ENCODE assay signal across 8 cellular contexts in the genomic region with DNA sequence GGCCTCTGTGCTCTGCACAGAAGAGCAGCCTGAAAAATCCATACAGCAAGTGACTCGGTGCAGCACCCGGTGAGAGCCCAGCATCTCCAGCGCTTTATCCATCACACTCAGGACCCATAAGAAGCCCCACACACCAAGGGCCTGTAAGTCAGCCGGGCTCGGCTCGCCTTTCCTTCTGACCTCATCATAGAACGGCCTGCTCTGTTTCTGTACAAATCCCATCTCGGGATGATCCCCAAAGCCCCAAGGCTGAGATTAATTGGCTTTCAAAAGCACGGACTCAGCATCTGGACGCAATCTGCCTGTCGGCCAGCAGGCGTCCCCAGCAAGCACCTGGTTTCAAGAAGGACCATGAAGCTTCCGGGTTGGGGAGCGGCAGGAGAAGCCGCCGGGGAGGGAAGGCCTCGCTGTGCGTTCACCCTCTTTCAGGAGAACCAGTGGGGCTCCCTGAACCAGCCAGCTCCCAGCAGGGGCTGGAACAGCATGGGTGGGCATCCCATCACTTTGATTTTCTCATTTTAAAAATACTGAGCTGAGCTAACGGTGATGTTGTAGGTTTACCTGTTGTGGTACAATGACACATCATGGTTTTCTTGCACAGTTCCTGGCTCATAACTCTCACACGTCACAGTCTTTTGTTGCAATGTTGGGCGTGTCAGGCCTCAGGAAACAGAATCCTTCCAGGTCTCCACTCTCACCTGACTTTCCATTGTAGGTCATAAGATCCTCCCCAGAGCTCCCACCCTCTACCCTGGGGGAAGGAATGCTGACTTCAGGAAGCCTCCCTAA. TPM values are rescaled to one million over a fixed set of nuclear protein-coding genes. Genes with fewer than 3 reads are reported as not detected.
DNase-seq lines count a peak whose midpoint lies in the region; ATAC-seq and TF ChIP-seq lines count a peak whose summit lies in the region.

No MANE protein-coding gene starts in this region.

- H3K9me3 ChIP-seq in SK-N-SH (no peaks in the 10 kb centered on the region), ovary (no peaks in the 10 kb centered on the region)

- peaks cover 30% of the 10 kb centered on the region for H3K79me2 ChIP-seq in SK-N-SH (ENCODE audit: insufficient read depth)

- H3K4me1 ChIP-seq in SK-N-SH (ENCODE audit: control insufficient read depth in 1 of 2, insufficient read depth in 2 of 2, low read depth in 1 of 2, low read length in 1 of 2): peaks cover 15 to 19% of the 10 kb centered on the region in 2 experiments; a peak in 3 of 4 replicates
- peaks cover 2% of the 10 kb centered on the region for H3K4me1 ChIP-seq in ovary (ENCODE audit: insufficient read depth)
- no peaks in the 10 kb centered on the region for H3K4me1 ChIP-seq in urinary bladder (ENCODE audit: insufficient read depth)

- H3K27me3 ChIP-seq in SK-N-SH (ENCODE audit: insufficient read depth) (no peaks in the 10 kb centered on the region), ovary (no peaks in the 10 kb centered on the region)

- H3K4me3 Mint-ChIP-seq in CD14-positive monocyte: peak overlapping the region; percentile 31 to 55

- 0 out of 2 replicates have a peak, but pooled peaks cover 3% of the 10 kb centered on the region for H4K20me1 ChIP-seq in SK-N-SH (ENCODE audit: insufficient read depth)

- H3K4me1 Mint-ChIP-seq in CD14-positive monocyte: peaks cover 21% of the 10 kb centered on the region

- peak; percentile 64 for ATAC-seq in GM21576 (IDR thresholded peaks at IDR 0.05; ENCODE audit: unreplicated experiment)
- peak; percentile 66 to 82 for ATAC-seq in activated naive CD4-positive, alpha-beta T cell treated with anti-CD3 and anti-CD28 coated beads, Interleukin-2, amount 50 U/mL, for 72 hours

- peak overlapping the region; percentile 87 to 95 (median 92) for H3K27ac Mint-ChIP-seq in CD14-positive monocyte
- H3K27ac Mint-ChIP-seq in activated naive CD4-positive, alpha-beta T cell treated with anti-CD3 and anti-CD28 coated beads, Interleukin-2, amount 50 U/mL, for 72 hours: peak overlapping the region; percentile 86 to 90

- H2AFZ ChIP-seq in SK-N-SH (ENCODE audit: low read depth): peak overlapping the region; percentile 73; the same call in 1 of the 2 replicates

- TF ChIP-seq EP300 in SK-N-SH (IDR thresholded peaks at IDR 0.05; ENCODE audit: borderline replicate concordance in 1 of 2, low read depth in 1 of 2, low read length in 1 of 2): no peak
- TF ChIP-seq EP300 in ovary (IDR thresholded peaks at IDR 0.05): no peak

- H3K36me3 ChIP-seq in SK-N-SH (replicated peaks in 1 of 2; ENCODE audit: control insufficient read depth in 1 of 2, insufficient read depth in 2 of 2, low read length in 1 of 2): peaks cover 10 to 16% of the 10 kb centered on the region in 2 experiments
- no peaks in the 10 kb centered on the region for H3K36me3 ChIP-seq in ovary
- H3K36me3 ChIP-seq in urinary bladder (ENCODE audit: insufficient read depth): no peaks in the 10 kb centered on the region

- POLR2A ChIA-PET in SK-N-SH (lab: Yijun Ruan, JAX): interaction anchor here (0.5 to 1.0 kb wide), 3 partner anchors 29 to 107 kb away, joined by 3 read pairs; no protein-coding TSS in a partner anchor

- no peaks in the 10 kb centered on the region for H3K9me2 ChIP-seq in SK-N-SH

- TF ChIP-seq RAD21 in SK-N-SH (IDR thresholded peaks at IDR 0.05; ENCODE audit: low read length): peak; percentile 64

- WGBS in SK-N-SH (ENCODE audit: low lambda C conversion rate): 21% methylated on average over 21 of the region's 21 CpGs
- 15 to 19% (median 15%) methylated on average over 21 of the region's 21 CpGs for WGBS in ovary, 3 donors
- WGBS in urinary bladder: 15% methylated on average over 21 of the region's 21 CpGs

- TF ChIP-seq POLR2A in ovary (IDR thresholded peaks at IDR 0.05): peak; percentile 13

- H3K27ac ChIP-seq in SK-N-SH (ENCODE audit: low read depth in 2 of 2, low read length in 1 of 2): peak overlapping the region; percentile 64 to 70
- H3K27ac ChIP-seq in ovary: peak overlapping the region in 1 of 2 donors; percentile 28
- peak overlapping the region; percentile 82 for H3K27ac ChIP-seq in urinary bladder (ENCODE audit: low read depth)

- CTCF ChIA-PET in SK-N-SH (lab: Yijun Ruan, JAX): interaction anchor here (0.6 to 4.0 kb wide), 52 partner anchors 9 to 540 kb away, joined by 3 to 37 read pairs (median 4); partner anchors contain the start of genes CCDC137, CD7, DCXR and FASN

- intact Hi-C loops in CD14-positive monocyte (cut with micrococcal nuclease) (loop anchor here (5.0 kb wide), 1 partner anchor 36 kb away; no protein-coding TSS in a partner anchor), ovary (cut with DNase I) (loop anchor here in 3 of 4 donors (5.0 kb wide), 1 partner anchor 116 kb away; no protein-coding TSS in a partner anchor)

- H3F3A ChIP-seq in SK-N-SH (replicated peaks; ENCODE audit: insufficient read depth): peaks cover 24% of the 10 kb centered on the region

- peaks cover 0 to 2% (median 0%) of the 10 kb centered on the region in 7 donors for H3K9me3 Mint-ChIP-seq in CD14-positive monocyte
- H3K9me3 Mint-ChIP-seq in activated naive CD4-positive, alpha-beta T cell treated with anti-CD3 and anti-CD28 coated beads, Interleukin-2, amount 50 U/mL, for 72 hours: no peaks in the 10 kb centered on the region

- DNase-seq in CD14-positive monocyte (ENCODE audit: low spot score): peak; percentile 86
- peak; percentile 60 for DNase-seq in NCI-H1092 treated with DMSO at 0.1 percent for 48 hours (lab: John Stamatoyannopoulos, UW)
- DNase-seq in SK-N-SH: peak; percentile 92
- peak; percentile 76 to 88 for DNase-seq in activated naive CD4-positive, alpha-beta T cell treated with anti-CD3 and anti-CD28 coated beads, Interleukin-2, amount 50 U/mL, for 72 hours (ENCODE audit: low spot score in 2 of 2)
- DNase-seq in glomerular visceral epithelial cell (ENCODE audit: extremely low spot score): peak; percentile 86
- peak; percentile 76 to 87 (median 82) for DNase-seq in ovary

- TF ChIP-seq CTCF in CD14-positive monocyte (IDR thresholded peaks at IDR 0.05) (peak; percentile 97), SK-N-SH (IDR thresholded peaks at IDR 0.05) (peak; percentile 97), ovary (IDR thresholded peaks at IDR 0.05) (peak; percentile 90 to 92 (median 90))

- peaks cover 5 to 6% of the 10 kb centered on the region in 2 donors for H3K36me3 Mint-ChIP-seq in CD14-positive monocyte
- H3K36me3 Mint-ChIP-seq in activated naive CD4-positive, alpha-beta T cell treated with anti-CD3 and anti-CD28 coated beads, Interleukin-2, amount 50 U/mL, for 72 hours: no peaks in the 10 kb centered on the region

- H3K4me3 ChIP-seq in SK-N-SH (ENCODE audit: low read depth in 2 of 2, low read length in 1 of 2) (peak overlapping the region in 1 of 2 experiments; percentile 8; a peak in 1 of 4 replicates), ovary (no peak overlapping the region), urinary bladder (ENCODE audit: low read depth, low read length) (no peak overlapping the region)

- peak overlapping the region; percentile 20; the same call in 1 of the 2 replicates for H3K9ac ChIP-seq in SK-N-SH

- H3K27me3 Mint-ChIP-seq in CD14-positive monocyte (ENCODE audit: low read depth in 3 of 3): peaks cover 0 to 4% (median 0%) of the 10 kb centered on the region in 3 donors

- H3K4me2 ChIP-seq in SK-N-SH: peak overlapping the region; percentile 54

TF ChIP-seq in SK-N-SH, 30 proteins besides CTCF, POLR2A, EP300 and RAD21 (continues in another document):
- 0 out of 2 replicates have a peak, but pooled peaks have one; percentile 23 for TF ChIP-seq PBX3 (IDR thresholded peaks at IDR 0.05)
- no peak for TF ChIP-seq NFIC (IDR thresholded peaks at IDR 0.05; ENCODE audit: borderline replicate concordance)
- no peak for TF ChIP-seq USF1 (IDR thresholded peaks at IDR 0.05; ENCODE audit: borderline replicate concordance, low read depth)
- no peak for TF ChIP-seq JUND (IDR thresholded peaks at IDR 0.05)
- no peak for TF ChIP-seq RXRA (IDR thresholded peaks at IDR 0.05; ENCODE audit: borderline replicate concordance, low read depth)
- peak; percentile 71 for TF ChIP-seq TCF12 (IDR thresholded peaks at IDR 0.05)
- TF ChIP-seq YY1 (IDR thresholded peaks at IDR 0.05; ENCODE audit: low read depth): no peak
- TF ChIP-seq MXI1 (IDR thresholded peaks at IDR 0.05; ENCODE audit: low read depth, low read length): peak; percentile 47; the same call in 1 of the 2 replicates

RNA-seq across cellular contexts. Expression of gene CCDC57, which starts 6.7 kb away (rescaled TPM):
- polyA plus RNA-seq in CD14-positive monocyte: 10 to 100 TPM; 17.1 to 20.1 TPM
- polyA plus RNA-seq in SK-N-SH (2012; rRNA removed): 68.6 and 82.9 TPM in 2 replicates
- 11.2 and 17.5 TPM in 2 replicates for polyA plus RNA-seq in SK-N-SH (2012; cell fraction: cytosol; rRNA removed)
- 417 and 423 TPM in 2 replicates for polyA plus RNA-seq in SK-N-SH (2012; cell fraction: nucleus; rRNA removed)
- 10 to 100 TPM; 34.6 to 51.3 TPM for total RNA-seq in activated naive CD4-positive, alpha-beta T cell treated with anti-CD3 and anti-CD28 coated beads, Interleukin-2, amount 50 U/mL, for 72 hours
- total RNA-seq in ovary: 10 to 100 TPM; 22.9 to 65.0 (median 41.9) TPM
- 10 to 100 TPM in 1 of 2 donors, 1 to 10 TPM in 1; 7.7 to 22.2 TPM for polyA plus RNA-seq in ovary
- total RNA-seq in urinary bladder: 25.9 TPM
- polyA plus RNA-seq in urinary bladder: 23.7 TPM

RNA-seq across cellular contexts. Expression of gene SLC16A3, which starts 22.9 kb away (rescaled TPM):
- 10 to 100 TPM; 26.3 to 35.3 TPM for polyA plus RNA-seq in CD14-positive monocyte
- polyA plus RNA-seq in SK-N-SH (2012; rRNA removed): 68.8 and 70.7 TPM in 2 replicates
- polyA plus RNA-seq in SK-N-SH (2012; cell fraction: cytosol; rRNA removed): 25.2 and 42.6 TPM in 2 replicates
- 38.5 and 58.7 TPM in 2 replicates for polyA plus RNA-seq in SK-N-SH (2012; cell fraction: nucleus; rRNA removed)
- total RNA-seq in activated naive CD4-positive, alpha-beta T cell treated with anti-CD3 and anti-CD28 coated beads, Interleukin-2, amount 50 U/mL, for 72 hours: 100 to 1,000 TPM in 1 of 2 donors, 1 to 10 TPM in 1; 8.6 to 197 TPM
- 10 to 100 TPM; 10.5 to 23.2 (median 18.0) TPM for total RNA-seq in ovary
- 1 to 10 TPM; 3.5 to 5.0 TPM for polyA plus RNA-seq in ovary
- total RNA-seq in urinary bladder: 29.9 TPM
- polyA plus RNA-seq in urinary bladder: 65.5 TPM

Comparison
In these comparisons a context has a peak if more than half of its experiments do, and no peak if none do; other contexts are left out.
1. RNA of gene SLC16A3, which starts 22.9 kb away (polyA plus RNA-seq): 25.2 to 70.7 TPM in SK-N-SH, 65.5 TPM in urinary bladder (single experiment) and 26.3 to 35.3 TPM in CD14-positive monocyte; 3.5 to 5.0 TPM in ovary; every median in the first group is over 4 times any median in the second.
2. Peak in every context shown above with its lines, with median percentiles within 50 percentile points of each other: DNase-seq and CTCF ChIP-seq.